23 cellular contexts compared by ENCODE assay signal in genomic region chr14:39967885-39968284, GRCh38.
"Had no signal": no experiment of that assay in that cellular context is flagged by ENCODE, and none has a peak within 500 bp of the region (broad histone marks: within the 10 kb centered on the region; RNA-seq: fewer than 3 reads in every experiment).

No MANE protein-coding gene starts in this region.

- H3K27me3 Mint-ChIP-seq: activated B cell treated with CpG ODN at 0.5 μM for 24 hours; activated CD4-positive, alpha-beta T cell treated with anti-CD3 and anti-CD28 coated beads, Interleukin-2, amount 10 ng/mL, durations not matched to agents 24 days and 14 days; activated CD8-positive, alpha-beta memory T cell treated with anti-CD3 and anti-CD28 coated beads, Interleukin-2, amount 10 ng/mL, durations not matched to agents 7 days and 5 days; activated naive CD4-positive, alpha-beta T cell treated with anti-CD3 and anti-CD28 coated beads, Interleukin-2, amount 50 U/mL, for 24 hours; activated T-cell treated with anti-CD3 and anti-CD28 coated beads, Interleukin-2, amount 50 U/mL, for 24 hours; T-helper 17 cell had no signal

- DNase-seq: activated B cell treated with CpG ODN at 0.5 μM for 24 hours; activated CD4-positive, alpha-beta T cell treated with anti-CD3 and anti-CD28 coated beads for 1 hour; activated CD4-positive, alpha-beta T cell treated with anti-CD3 and anti-CD28 coated beads, Interleukin-2, amount 10 ng/mL, durations not matched to agents 24 days and 14 days; activated CD4-positive, alpha-beta T cell treated with anti-CD3 and anti-CD28 coated beads, Interleukin-2, amount 50 U/mL, for 48 hours; activated CD8-positive, alpha-beta memory T cell treated with anti-CD3 and anti-CD28 coated beads, Interleukin-2, amount 10 ng/mL, durations not matched to agents 7 days and 5 days; activated effector memory CD4-positive, alpha-beta T cell treated with Interleukin-2 at 50 U/mL for 16 hours; activated naive CD4-positive, alpha-beta T cell; activated T-cell treated with anti-CD3 and anti-CD28 coated beads, Interleukin-2, amount 50 U/mL, for 24 hours; aorta; central memory CD4-positive, alpha-beta T cell; MM.1S; NCI-H1048; NCI-H146; NCI-H187 treated with DMSO at 0.1 percent for 48 hours; NCI-H2081 treated with DMSO at 0.1 percent for 48 hours; NCI-H446; NCI-H524; PC-9; SIG-M5; T-helper 17 cell; T-helper 9 cell had no signal

- H3K4me1 Mint-ChIP-seq: activated B cell treated with CpG ODN at 0.5 μM for 24 hours; activated CD4-positive, alpha-beta T cell treated with anti-CD3 and anti-CD28 coated beads, Interleukin-2, amount 10 ng/mL, durations not matched to agents 24 days and 14 days; activated CD8-positive, alpha-beta memory T cell treated with anti-CD3 and anti-CD28 coated beads, Interleukin-2, amount 10 ng/mL, durations not matched to agents 7 days and 5 days; activated naive CD4-positive, alpha-beta T cell treated with anti-CD3 and anti-CD28 coated beads, Interleukin-2, amount 50 U/mL, for 24 hours; T-helper 17 cell had no signal

- H3K4me3 Mint-ChIP-seq: activated B cell treated with CpG ODN at 0.5 μM for 24 hours; activated CD4-positive, alpha-beta T cell treated with anti-CD3 and anti-CD28 coated beads, Interleukin-2, amount 10 ng/mL, durations not matched to agents 24 days and 14 days; activated CD8-positive, alpha-beta memory T cell treated with anti-CD3 and anti-CD28 coated beads, Interleukin-2, amount 10 ng/mL, durations not matched to agents 7 days and 5 days; activated naive CD4-positive, alpha-beta T cell treated with anti-CD3 and anti-CD28 coated beads, Interleukin-2, amount 50 U/mL, for 24 hours; activated T-cell treated with anti-CD3 and anti-CD28 coated beads, Interleukin-2, amount 50 U/mL, for 24 hours; activated T-helper 1 cell treated with anti-CD3 and anti-CD28 coated beads, Interleukin-12 subunit alpha, Interleukin-12 subunit beta, Interleukin-2, Interleukin-4 antibody, amounts not matched to agents 30 ng/mL and 10 ng/mL and 1 ng/mL, durations not matched to agents 14 hours and 24 hours and 36 hours; T-helper 17 cell had no signal

- H3K27ac ChIP-seq: PC-9 had no signal

- H3K36me3 Mint-ChIP-seq: activated CD8-positive, alpha-beta memory T cell treated with anti-CD3 and anti-CD28 coated beads, Interleukin-2, amount 10 ng/mL, durations not matched to agents 7 days and 5 days; activated naive CD4-positive, alpha-beta T cell treated with anti-CD3 and anti-CD28 coated beads, Interleukin-2, amount 50 U/mL, for 24 hours had no signal

- H3K9me3 Mint-ChIP-seq: activated CD4-positive, alpha-beta T cell treated with anti-CD3 and anti-CD28 coated beads, Interleukin-2, amount 10 ng/mL, durations not matched to agents 24 days and 14 days; activated naive CD4-positive, alpha-beta T cell treated with anti-CD3 and anti-CD28 coated beads, Interleukin-2, amount 50 U/mL, for 24 hours had no signal

- H3K4me3 ChIP-seq: PC-9 had no signal

- H3K27ac Mint-ChIP-seq: activated B cell treated with CpG ODN at 0.5 μM for 24 hours; activated CD4-positive, alpha-beta T cell treated with anti-CD3 and anti-CD28 coated beads, Interleukin-2, amount 10 ng/mL, durations not matched to agents 24 days and 14 days; activated CD8-positive, alpha-beta memory T cell treated with anti-CD3 and anti-CD28 coated beads, Interleukin-2, amount 10 ng/mL, durations not matched to agents 7 days and 5 days; activated naive CD4-positive, alpha-beta T cell treated with anti-CD3 and anti-CD28 coated beads, Interleukin-2, amount 50 U/mL, for 24 hours; activated T-cell treated with anti-CD3 and anti-CD28 coated beads, Interleukin-2, amount 50 U/mL, for 24 hours; activated T-helper 1 cell treated with anti-CD3 and anti-CD28 coated beads, Interleukin-12 subunit alpha, Interleukin-12 subunit beta, Interleukin-2, Interleukin-4 antibody, amounts not matched to agents 30 ng/mL and 10 ng/mL and 1 ng/mL, durations not matched to agents 14 hours and 24 hours and 36 hours; T-helper 17 cell had no signal

- ATAC-seq: activated CD8-positive, alpha-beta memory T cell treated with anti-CD3 and anti-CD28 coated beads, Interleukin-2, amount 10 ng/mL, durations not matched to agents 7 days and 5 days; T-helper 17 cell had no signal
